26 cellular contexts compared by ENCODE assay signal in genomic region chr6:83911278-83911677, GRCh38. TPM values are rescaled to one million over a fixed set of nuclear protein-coding genes. Genes with fewer than 3 reads are reported as not detected.
A peak's percentile ranks its signal among the peaks of the same experiment; 100 is the strongest.
DNase-seq lines count a peak whose midpoint lies in the region; ATAC-seq, FAIRE-seq and TF ChIP-seq lines count a peak whose summit lies in the region.
"Had no signal": no experiment of that assay in that cellular context is flagged by ENCODE, and none has a peak within 500 bp of the region (broad histone marks: within the 10 kb centered on the region; RNA-seq: fewer than 3 reads in every experiment).

No MANE protein-coding gene starts in this region.

- H3K9me3 ChIP-seq in HEK293 (ENCODE audit: control insufficient read depth, insufficient read depth, low read depth, low read length), result no peaks in the 10 kb centered on the region
- H3K9me3 ChIP-seq: BLaER1 treated with 17β-estradiol and CSF1 and Interleukin-3, amounts not matched to agents 10 nM and 100 nM; HAP-1 had no signal

- H3K4me3 ChIP-seq in HEK293 (ENCODE audit: low read depth, low read length), result no peak overlapping the region
- H3K4me3 ChIP-seq: BLaER1 treated with 17β-estradiol and CSF1 and Interleukin-3, amounts not matched to agents 10 nM and 100 nM; HAP-1 had no signal

- POLR2A ChIA-PET in HEK293 (lab: Yijun Ruan, JAX), result no interaction called here

- H3K36me3 ChIP-seq in HEK293 (ENCODE audit: control insufficient read depth in 2 of 2, insufficient read depth in 1 of 2, low read length in 2 of 2), result no peaks in the 10 kb centered on the region
- H3K36me3 ChIP-seq: HAP-1 had no signal

- H3K4me1 ChIP-seq in HEK293 (ENCODE audit: control insufficient read depth, insufficient read depth, low read length), result no peaks in the 10 kb centered on the region

- FAIRE-seq in GM12892 (lab: Jason Lieb, UNC), result peak; percentile 40
- FAIRE-seq: A204.1, D721Med, G401.6, GM12891, GM19239 had no signal

- peak; percentile 34 for ATAC-seq in left lobe of liver
- ATAC-seq: PC-3 had no signal

- DNase-seq in GM12892 (ENCODE audit: insufficient read length) (no peak), astrocyte of the hippocampus (ENCODE audit: low read depth, low spot score) (peak; percentile 21), left lobe of liver (ENCODE audit: low spot score) (no peak), substantia nigra (lab: John Stamatoyannopoulos, UW) (no peak), NCI-H446 (lab: John Stamatoyannopoulos, UW) (no peak), NCI-H748 treated with DMSO at 0.1 percent for 48 hours (lab: John Stamatoyannopoulos, UW) (no peak)
- DNase-seq: AML-193; CD4-positive, alpha-beta T cell; KG1; NCI-H1048; NCI-H1417 treated with DMSO at 0.1 percent for 48 hours; NCI-H1694 treated with DMSO at 0.1 percent for 48 hours; NCI-H2081; NCI-H345; NCI-H524; NCI-H82; NK-92 treated with Interleukin-12 subunit alpha and Interleukin-12 subunit beta, amount 100 ng/mL, for 24 hours; PC-3 had no signal

- no peak for TF ChIP-seq CTCF in HEK293 (tag by site-specific recombination; IDR thresholded peaks at IDR 0.05)

- H3K27ac ChIP-seq in HEK293 (ENCODE audit: extremely low read depth, low read depth, low read length), result no peak overlapping the region
- no peak overlapping the region for H3K27ac ChIP-seq in substantia nigra (ENCODE audit: low read depth, low read length, poor library complexity, severe bottlenecking)
- H3K27ac ChIP-seq: BLaER1 treated with 17β-estradiol and CSF1 and Interleukin-3, amounts not matched to agents 10 nM and 100 nM had no signal

- CTCF ChIA-PET in HEK293 (lab: Yijun Ruan, JAX), result interaction anchor here (0.8 to 1.6 kb wide), 2 partner anchors 27 to 511 kb away, joined by 5 to 8 read pairs; no protein-coding TSS in a partner anchor

- no peak for TF ChIP-seq POLR2A in GM12892 (IDR thresholded peaks at IDR 0.05; ENCODE audit: low read depth, low read length)

TF ChIP-seq in HEK293, 187 proteins besides CTCF, POLR2A, EP300 and RAD21:
- TF ChIP-seq ZNF600 (tag by site-specific recombination; IDR thresholded peaks at IDR 0.05) (peak; percentile 27; the same call in 1 of the 2 replicates), OSR2 (tag by site-specific recombination; IDR thresholded peaks at IDR 0.05) (no peak)

RNA-seq across cellular contexts. Expression of gene CYB5R4, which starts 51.8 kb away (rescaled TPM):
- 17.7 TPM for polyA plus RNA-seq in GM12892 (2012; ENCODE audit: missing spikeins)
- 6.7 TPM for total RNA-seq in left lobe of liver

RNA-seq across cellular contexts. Expression of gene RIPPLY2, which starts 58.1 kb away (rescaled TPM):
- polyA plus RNA-seq in GM12892 (2012; ENCODE audit: missing spikeins), result not detected
- not detected for total RNA-seq in left lobe of liver
- total RNA-seq: CD4-positive, alpha-beta T cell; PC-3 had no signal
